8 cellular contexts compared by ENCODE assay signal in the genomic region with DNA sequence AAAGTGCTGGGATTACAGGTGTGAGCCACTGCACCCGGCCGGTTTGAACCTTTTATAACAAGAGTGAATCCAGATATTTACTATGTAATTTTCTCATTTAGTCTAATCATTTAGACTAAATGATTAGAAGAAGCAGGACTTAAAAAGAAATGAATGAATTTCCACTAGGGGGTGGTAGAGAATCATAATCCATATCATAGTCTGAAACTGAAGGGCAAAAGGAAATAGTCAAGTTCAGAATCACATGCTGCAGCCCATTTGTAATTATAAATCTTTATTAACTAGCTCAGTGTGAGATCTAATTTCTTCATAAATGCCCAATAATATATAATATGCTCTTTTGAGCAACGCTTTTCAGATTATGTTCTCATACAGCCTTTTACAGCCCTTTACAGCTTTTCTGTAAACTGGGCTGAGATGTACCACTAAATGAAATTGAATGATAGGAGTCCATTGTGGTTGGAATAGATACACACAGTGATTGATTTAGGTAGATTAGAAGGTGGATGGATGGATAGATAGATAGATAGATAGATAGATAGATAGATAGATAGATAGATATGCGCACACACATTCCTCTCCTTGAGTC. TPM values are rescaled to one million over a fixed set of nuclear protein-coding genes. Genes with fewer than 3 reads are reported as not detected.
DNase-seq lines count a peak whose midpoint lies in the region; ATAC-seq and TF ChIP-seq lines count a peak whose summit lies in the region.

No MANE protein-coding gene starts in this region.

- H3K27me3 ChIP-seq in RWPE2 (ENCODE audit: insufficient read depth, poor library complexity, severe bottlenecking): no peaks in the 10 kb centered on the region
- no peaks in the 10 kb centered on the region for H3K27me3 ChIP-seq in neural cell (ENCODE audit: insufficient read depth, low read depth, low read length)

- intact Hi-C loops in posterior vena cava (cut with DNase I): loop anchor here (5.0 to 10.0 kb wide), 3 partner anchors 49 to 102 kb away; no protein-coding TSS in a partner anchor

- no peak overlapping the region for H2AFZ ChIP-seq in neural cell (ENCODE audit: low read depth, low read length)

- TF ChIP-seq POLR2A in NB4 (IDR thresholded peaks at IDR 0.05; ENCODE audit: extremely low read depth, insufficient read length) (no peak), erythroblast (IDR thresholded peaks at IDR 0.05; ENCODE audit: low read length) (no peak)

- ATAC-seq in RWPE2 (ENCODE audit: low read depth): peak; percentile 46; the same call in 1 of the 3 replicates
- no peak for ATAC-seq in GM19324 (IDR thresholded peaks at IDR 0.05; ENCODE audit: low FRiP score, unreplicated experiment)

- H3K4me2 ChIP-seq in neural cell (ENCODE audit: low read length): no peak overlapping the region

- no peaks in the 10 kb centered on the region for H4K20me1 ChIP-seq in neural cell (ENCODE audit: insufficient read depth)

- H3K9me2 ChIP-seq in neural cell (ENCODE audit: insufficient read depth, low read length): no peaks in the 10 kb centered on the region

- TF ChIP-seq CTCF in NB4 (IDR thresholded peaks at IDR 0.05; ENCODE audit: low read depth, low read length) (peak; percentile 14), RWPE2 (IDR thresholded peaks at IDR 0.05; ENCODE audit: poor library complexity, severe bottlenecking) (peak; percentile 79), neural cell (IDR thresholded peaks at IDR 0.05; ENCODE audit: poor library complexity, severe bottlenecking) (peak; percentile 85)

- peak; percentile 86 for TF ChIP-seq RAD21 in neural cell (conservative IDR thresholded peaks at IDR 0.05)

- H3F3A ChIP-seq in neural cell (ENCODE audit: insufficient read depth, low read length, poor library complexity, severe bottlenecking): no peaks in the 10 kb centered on the region

- no peak overlapping the region for H3K9ac ChIP-seq in neural cell (ENCODE audit: low read length)

- no peaks in the 10 kb centered on the region for H3K9me3 ChIP-seq in RWPE2 (ENCODE audit: severe bottlenecking)
- H3K9me3 ChIP-seq in neural cell (ENCODE audit: low read length): no peaks in the 10 kb centered on the region

- DNase-seq in GM03348 (ENCODE audit: low spot score) (peak; percentile 67), NB4 (ENCODE audit: low read depth) (peak; percentile 82), RWPE2 (ENCODE audit: low spot score) (no peak), erythroblast (lab: John Stamatoyannopoulos, UW) (peak; percentile 78 to 86), GM19240 (ENCODE audit: insufficient read length, low spot score) (no peak), posterior vena cava (ENCODE audit: low spot score) (no peak)

- TF ChIP-seq EP300 in neural cell (conservative IDR thresholded peaks at IDR 0.05; ENCODE audit: poor library complexity, severe bottlenecking): no peak

- no peaks in the 10 kb centered on the region for H3K79me2 ChIP-seq in neural cell (replicated peaks; ENCODE audit: insufficient read depth, low read length)

- H3K36me3 ChIP-seq in RWPE2 (ENCODE audit: low read depth): no peaks in the 10 kb centered on the region
- no peaks in the 10 kb centered on the region for H3K36me3 ChIP-seq in neural cell (ENCODE audit: insufficient read depth, low read length)

- H3K27ac ChIP-seq in RWPE2 (ENCODE audit: poor library complexity, severe bottlenecking): no peak overlapping the region
- no peak overlapping the region for H3K27ac ChIP-seq in neural cell (ENCODE audit: low read length)

- no peak overlapping the region for H3K4me3 ChIP-seq in NB4 (ENCODE audit: low read depth, low read length)
- H3K4me3 ChIP-seq in RWPE2 (ENCODE audit: severe bottlenecking): no peak overlapping the region
- H3K4me3 ChIP-seq in neural cell (ENCODE audit: low read length): no peak overlapping the region

- H3K4me1 ChIP-seq in RWPE2 (ENCODE audit: insufficient read depth, poor library complexity, severe bottlenecking): no peaks in the 10 kb centered on the region

TF ChIP-seq in neural cell, 6 proteins besides CTCF, POLR2A, EP300 and RAD21:
- TF ChIP-seq POLR2AphosphoS5 (IDR thresholded peaks at IDR 0.05): no peak
- TF ChIP-seq SMC3 (conservative IDR thresholded peaks at IDR 0.05; ENCODE audit: poor library complexity): peak; percentile 90
TF ChIP-seq in neural cell: peak in this region for 1.

RNA-seq across cellular contexts. Expression of a gene that starts 31.8 kb away (rescaled TPM):
- polyA plus RNA-seq in neural cell: not detected in 2 replicates
- polyA minus RNA-seq in neural cell: not detected in 2 replicates
- total RNA-seq in posterior vena cava: 10 to 100 TPM; 23.9 to 25.6 TPM

RNA-seq across cellular contexts. Expression of a gene that starts 32.3 kb away (rescaled TPM):
- polyA plus RNA-seq in neural cell: not detected in 2 replicates
- not detected in 2 replicates for polyA minus RNA-seq in neural cell
- 10 to 100 TPM; 30.2 to 47.3 TPM for total RNA-seq in posterior vena cava

RNA-seq across cellular contexts. Expression of a gene that starts 41.9 kb away (rescaled TPM):
- 1.6 TPM in 1 of 2 replicates, not detected in the other for polyA plus RNA-seq in neural cell
- polyA minus RNA-seq in neural cell: not detected in 2 replicates
- total RNA-seq in posterior vena cava: 10 to 100 TPM; 37.7 to 42.8 TPM

RNA-seq across cellular contexts. Expression of a gene that starts 47.3 kb away (rescaled TPM):
- 1.2 and 2.3 TPM in 2 replicates for polyA plus RNA-seq in neural cell
- polyA minus RNA-seq in neural cell: 0.73 and 0.81 TPM in 2 replicates
- 10 to 100 TPM; 23.3 to 27.4 TPM for total RNA-seq in posterior vena cava

RNA-seq across cellular contexts. Expression of a gene that starts 55.0 kb away (rescaled TPM):
- polyA plus RNA-seq in neural cell: 2.9 and 4.5 TPM in 2 replicates
- 2.5 and 2.9 TPM in 2 replicates for polyA minus RNA-seq in neural cell
- total RNA-seq in posterior vena cava: 10 to 100 TPM in 1 of 2 donors, 1 to 10 TPM in 1; 8.0 to 19.2 TPM

Comparison
In these comparisons a context has a peak if more than half of its experiments do, and no peak if none do; other contexts are left out.
1. DNase-seq: peak in GM03348 (single experiment), NB4 (single experiment) and erythroblast (2 of 2); none in RWPE2 (single experiment), GM19240 (single experiment) and posterior vena cava (single experiment).
2. CTCF ChIP-seq: peak in every context shown above with its lines; median percentile 85 in neural cell; 79 in RWPE2; 14 in NB4.